1 cellular context compared by ENCODE assay signal in the genomic region with DNA sequence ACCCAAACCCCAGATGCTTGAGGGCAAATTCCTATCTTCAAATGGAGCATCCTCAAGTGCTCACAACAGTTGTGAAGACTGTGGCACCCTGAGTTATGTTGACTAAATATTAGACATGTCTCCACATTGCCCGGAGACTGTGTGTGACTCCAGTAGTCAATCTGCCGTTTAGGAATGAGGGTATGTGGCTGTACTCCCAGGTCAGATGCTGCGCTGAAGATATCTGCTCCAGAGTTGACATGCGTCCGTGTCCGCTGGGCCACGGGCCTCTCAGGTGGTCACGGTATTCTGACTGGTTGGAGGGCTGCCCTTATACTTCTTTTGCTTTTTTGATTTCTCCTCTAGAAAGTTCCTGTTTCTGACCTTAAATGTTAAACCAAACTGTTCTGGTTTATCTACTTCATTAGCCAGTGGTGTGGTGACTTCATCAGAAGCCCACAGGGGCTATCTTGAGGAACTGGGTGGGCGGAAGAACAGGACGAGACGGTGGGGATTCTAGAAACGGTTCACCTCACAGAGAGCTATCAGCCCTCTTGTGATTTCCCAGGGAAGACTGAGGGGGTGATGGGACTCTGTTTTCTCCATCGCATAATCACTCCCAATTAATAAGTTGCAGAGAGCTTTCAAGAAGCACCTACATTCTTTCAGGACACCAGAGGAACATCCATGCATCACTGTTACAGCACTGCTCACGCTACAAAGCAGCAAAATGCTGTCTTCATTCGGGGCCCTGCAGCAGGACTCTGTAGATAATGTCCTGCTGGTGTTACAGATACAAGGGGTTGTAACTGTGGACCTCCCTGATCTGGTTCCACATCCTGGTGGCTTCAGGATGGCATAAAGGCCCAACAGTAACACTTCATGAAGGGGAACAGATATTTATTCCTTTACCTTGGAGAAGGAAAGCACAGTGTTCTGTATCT.
TF ChIP-seq lines count a peak whose summit lies in the region.

No MANE protein-coding gene starts in this region.

TF ChIP-seq in HepG2, 621 proteins besides CTCF, POLR2A, EP300 and RAD21:
- TF ChIP-seq, protein P1, sequence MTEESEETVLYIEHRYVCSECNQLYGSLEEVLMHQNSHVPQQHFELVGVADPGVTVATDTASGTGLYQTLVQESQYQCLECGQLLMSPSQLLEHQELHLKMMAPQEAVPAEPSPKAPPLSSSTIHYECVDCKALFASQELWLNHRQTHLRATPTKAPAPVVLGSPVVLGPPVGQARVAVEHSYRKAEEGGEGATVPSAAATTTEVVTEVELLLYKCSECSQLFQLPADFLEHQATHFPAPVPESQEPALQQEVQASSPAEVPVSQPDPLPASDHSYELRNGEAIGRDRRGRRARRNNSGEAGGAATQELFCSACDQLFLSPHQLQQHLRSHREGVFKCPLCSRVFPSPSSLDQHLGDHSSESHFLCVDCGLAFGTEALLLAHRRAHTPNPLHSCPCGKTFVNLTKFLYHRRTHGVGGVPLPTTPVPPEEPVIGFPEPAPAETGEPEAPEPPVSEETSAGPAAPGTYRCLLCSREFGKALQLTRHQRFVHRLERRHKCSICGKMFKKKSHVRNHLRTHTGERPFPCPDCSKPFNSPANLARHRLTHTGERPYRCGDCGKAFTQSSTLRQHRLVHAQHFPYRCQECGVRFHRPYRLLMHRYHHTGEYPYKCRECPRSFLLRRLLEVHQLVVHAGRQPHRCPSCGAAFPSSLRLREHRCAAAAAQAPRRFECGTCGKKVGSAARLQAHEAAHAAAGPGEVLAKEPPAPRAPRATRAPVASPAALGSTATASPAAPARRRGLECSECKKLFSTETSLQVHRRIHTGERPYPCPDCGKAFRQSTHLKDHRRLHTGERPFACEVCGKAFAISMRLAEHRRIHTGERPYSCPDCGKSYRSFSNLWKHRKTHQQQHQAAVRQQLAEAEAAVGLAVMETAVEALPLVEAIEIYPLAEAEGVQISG (CRISPR knock-in tag; IDR thresholded peaks at IDR 0.05) = no peak
- TF ChIP-seq ZBTB3 (CRISPR knock-in tag; IDR thresholded peaks at IDR 0.05; ENCODE audit: borderline replicate concordance, low read depth) (no peak), BCL3 (CRISPR knock-in tag; IDR thresholded peaks at IDR 0.05) (no peak), ZNF33B (CRISPR knock-in tag; IDR thresholded peaks at IDR 0.05) (no peak), TBX2 (CRISPR knock-in tag; IDR thresholded peaks at IDR 0.05; ENCODE audit: borderline replicate concordance) (no peak), TOPORS (CRISPR knock-in tag; IDR thresholded peaks at IDR 0.05) (no peak), BCL6 (CRISPR knock-in tag; IDR thresholded peaks at IDR 0.05) (no peak), ZNF790 (CRISPR knock-in tag; IDR thresholded peaks at IDR 0.05; ENCODE audit: borderline replicate concordance) (no peak), ZBTB33 (CRISPR knock-in tag; IDR thresholded peaks at IDR 0.05) (no peak), RXRB (CRISPR knock-in tag; IDR thresholded peaks at IDR 0.05; ENCODE audit: borderline replicate concordance) (no peak), ZNF616 (CRISPR knock-in tag; IDR thresholded peaks at IDR 0.05; ENCODE audit: low read depth) (no peak), ZNF7 (CRISPR knock-in tag; IDR thresholded peaks at IDR 0.05) (no peak)
- TF ChIP-seq, protein P2, sequence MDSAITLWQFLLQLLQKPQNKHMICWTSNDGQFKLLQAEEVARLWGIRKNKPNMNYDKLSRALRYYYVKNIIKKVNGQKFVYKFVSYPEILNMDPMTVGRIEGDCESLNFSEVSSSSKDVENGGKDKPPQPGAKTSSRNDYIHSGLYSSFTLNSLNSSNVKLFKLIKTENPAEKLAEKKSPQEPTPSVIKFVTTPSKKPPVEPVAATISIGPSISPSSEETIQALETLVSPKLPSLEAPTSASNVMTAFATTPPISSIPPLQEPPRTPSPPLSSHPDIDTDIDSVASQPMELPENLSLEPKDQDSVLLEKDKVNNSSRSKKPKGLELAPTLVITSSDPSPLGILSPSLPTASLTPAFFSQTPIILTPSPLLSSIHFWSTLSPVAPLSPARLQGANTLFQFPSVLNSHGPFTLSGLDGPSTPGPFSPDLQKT (CRISPR knock-in tag; IDR thresholded peaks at IDR 0.05; ENCODE audit: borderline replicate concordance) = no peak
